In genomic region chr5:105371169-105371568, GRCh38 we compare ENCODE assay signal across 33 cellular contexts.
DNase-seq lines count a peak whose midpoint lies in the region; ATAC-seq, FAIRE-seq and TF ChIP-seq lines count a peak whose summit lies in the region.
"Had no signal": no experiment of that assay in that cellular context is flagged by ENCODE, and none has a peak within 500 bp of the region (broad histone marks: within the 10 kb centered on the region; RNA-seq: fewer than 3 reads in every experiment).

No MANE protein-coding gene starts in this region.

- no peak overlapping the region for H3K4ac ChIP-seq in IMR-90 (ENCODE audit: low read depth, low read length)

- H2BK20ac ChIP-seq in IMR-90 (ENCODE audit: low read depth, low read length) = no peak overlapping the region

- DNase-seq in HepG2 (ENCODE audit: low spot score) (no peak), right lobe of liver (no peak), A549 (ENCODE audit: low read depth in 1 of 2, low spot score in 1 of 2) (no peak), IMR-90 (no peak), K562 (ENCODE audit: extremely low read depth in 1 of 4, low spot score in 3 of 4) (no peak), foreskin fibroblast (no peak), middle frontal gyrus (ENCODE audit: extremely low spot score, low spot score) (no peak), right cardiac atrium (no peak)
- DNase-seq: 8988T; ACHN; AML-193; BE2C; C1 segment of cervical spinal cord; Caco-2; Calu3; CD4-positive, alpha-beta memory T cell; CD4-positive, alpha-beta T cell; CD4-positive, CD25-positive, alpha-beta regulatory T cell; CD8-positive, alpha-beta memory T cell; CD8-positive, alpha-beta T cell; COR-L47; DMS 273 treated with DMSO at 0.1 percent for 48 hours; DMS153; DMS53; DMS79; DMS79 treated with DMSO at 0.1 percent for 48 hours; DND-41; EL had no signal

- CTCF ChIA-PET in HepG2 (lab: Yijun Ruan, JAX; ENCODE audit: low intra/inter-chr PET ratio, low total read pairs) = no interaction called here
- CTCF ChIA-PET in A549 (lab: Yijun Ruan, JAX) = no interaction called here
- CTCF ChIA-PET in IMR-90 (lab: Yijun Ruan, JAX) = no interaction called here
- CTCF ChIA-PET in K562 (lab: Yijun Ruan, JAX; ENCODE audit: low intra/inter-chr PET ratio) = no interaction called here

- H3K18ac ChIP-seq in IMR-90 (ENCODE audit: low read depth, low read length) = no peak overlapping the region

- no peaks in the 10 kb centered on the region for H3K9me1 ChIP-seq in IMR-90 (ENCODE audit: insufficient read depth, low read length)
- no peaks in the 10 kb centered on the region for H3K9me1 ChIP-seq in K562 (ENCODE audit: control insufficient read depth, insufficient read depth, low read length)

- H3K4me1 ChIP-seq in HepG2 (ENCODE audit: insufficient read depth, low read length) (no peaks in the 10 kb centered on the region), right lobe of liver (no peaks in the 10 kb centered on the region), A549 (no peaks in the 10 kb centered on the region), IMR-90 (ENCODE audit: control insufficient read depth, insufficient read depth, low read length) (no peaks in the 10 kb centered on the region), K562 (replicated peaks in 1 of 2; ENCODE audit: control insufficient read depth in 2 of 2, insufficient read depth in 2 of 2, low read length in 2 of 2) (no peaks in the 10 kb centered on the region), right cardiac atrium (ENCODE audit: control insufficient read depth, insufficient read depth, low read length) (no peaks in the 10 kb centered on the region)
- H3K4me1 ChIP-seq: BE2C; BLaER1; BLaER1 treated with 17β-estradiol and CSF1 and Interleukin-3, amounts not matched to agents 10 nM and 100 nM; Caco-2 had no signal

- no peak overlapping the region for H4K91ac ChIP-seq in IMR-90 (ENCODE audit: insufficient read depth, low read depth, low read length)

- H3K27ac ChIP-seq in HepG2 (ENCODE audit: extremely low read length, insufficient read depth, low read length) = no peak overlapping the region
- H3K27ac ChIP-seq in right lobe of liver = no peak overlapping the region
- H3K27ac ChIP-seq in A549 = no peak overlapping the region
- no peak overlapping the region for H3K27ac ChIP-seq in IMR-90 (ENCODE audit: insufficient read depth, low read length)
- H3K27ac ChIP-seq in K562 (ENCODE audit: extremely low read depth, low read depth, low read length) = no peak overlapping the region
- H3K27ac ChIP-seq in right cardiac atrium (ENCODE audit: low read length) = no peak overlapping the region
- H3K27ac ChIP-seq: 22Rv1; BLaER1; BLaER1 treated with 17β-estradiol and CSF1 and Interleukin-3, amounts not matched to agents 10 nM and 100 nM; C4-2B had no signal

- no peak for TF ChIP-seq POLR2A in HepG2 (IDR thresholded peaks at IDR 0.05; ENCODE audit: insufficient read depth in 1 of 2, low read depth in 2 of 2, low read length in 2 of 2)
- no peak for TF ChIP-seq POLR2A in right lobe of liver (IDR thresholded peaks at IDR 0.05)
- no peak for TF ChIP-seq POLR2A in A549 (IDR thresholded peaks at IDR 0.05; ENCODE audit: low read length)
- TF ChIP-seq POLR2A in IMR-90 (IDR thresholded peaks at IDR 0.05; ENCODE audit: low read depth, low read length) = no peak
- no peak for TF ChIP-seq POLR2A in K562 (conservative IDR thresholded peaks at IDR 0.05)

- H3K23ac ChIP-seq in IMR-90 (ENCODE audit: low read depth, low read length) = no peak overlapping the region

- H2AFZ ChIP-seq in HepG2 (ENCODE audit: low read length) = no peak overlapping the region
- H2AFZ ChIP-seq in IMR-90 (replicated peaks; ENCODE audit: low read length, poor library complexity) = no peak overlapping the region
- H2AFZ ChIP-seq in K562 (ENCODE audit: low read depth, low read length) = no peak overlapping the region

- H3K36me3 ChIP-seq in HepG2 (replicated peaks in 1 of 2; ENCODE audit: control insufficient read depth in 1 of 2, insufficient read depth in 2 of 2, low read length in 2 of 2) (no peaks in the 10 kb centered on the region), right lobe of liver (no peaks in the 10 kb centered on the region), IMR-90 (ENCODE audit: control insufficient read depth, insufficient read depth, low read length) (no peaks in the 10 kb centered on the region), K562 (ENCODE audit: control insufficient read depth, insufficient read depth, low read length) (no peaks in the 10 kb centered on the region)
- H3K36me3 ChIP-seq: BE2C; BLaER1; BLaER1 treated with 17β-estradiol and CSF1 and Interleukin-3, amounts not matched to agents 10 nM and 100 nM had no signal

- H2BK120ac ChIP-seq in IMR-90 (ENCODE audit: low read depth, low read length) = no peak overlapping the region

- no peak overlapping the region for H4K5ac ChIP-seq in IMR-90 (ENCODE audit: low read depth, low read length)

- no peak overlapping the region for H2AK9ac ChIP-seq in IMR-90 (replicated peaks; ENCODE audit: low read depth, low read length, poor library complexity)

- H3K79me2 ChIP-seq in HepG2 (ENCODE audit: insufficient read depth, low read length) (no peaks in the 10 kb centered on the region), K562 (ENCODE audit: control insufficient read depth, insufficient read depth, low read length) (peaks cover 6% of the 10 kb centered on the region; the same call in 1 of the 3 replicates)

- H2BK15ac ChIP-seq in IMR-90 (ENCODE audit: low read depth, low read length) = no peak overlapping the region

- no TSS peak for BruUV-seq in HepG2 (replicated peaks; lab: Mats Ljungman, UMichigan)
- BruUV-seq in IMR-90 (replicated peaks; lab: Mats Ljungman, UMichigan) = no TSS peak
- BruUV-seq in K562 (replicated peaks; lab: Mats Ljungman, UMichigan) = no TSS peak

- H3K4me3 ChIP-seq in HepG2 (replicated peaks in 1 of 3; ENCODE audit: insufficient read depth in 1 of 3, low read depth in 2 of 3, low read length in 3 of 3) (no peak overlapping the region), right lobe of liver (no peak overlapping the region), A549 (no peak overlapping the region), IMR-90 (ENCODE audit: insufficient read depth, low read depth, low read length) (no peak overlapping the region), K562 (no peak overlapping the region), foreskin fibroblast (ENCODE audit: low read depth in 1 of 2, low read length in 2 of 2) (no peak overlapping the region), right cardiac atrium (ENCODE audit: low read length) (no peak overlapping the region)
- H3K4me3 ChIP-seq: BLaER1; BLaER1 treated with 17β-estradiol and CSF1 and Interleukin-3, amounts not matched to agents 10 nM and 100 nM had no signal

- FAIRE-seq in HepG2 (lab: Jason Lieb, UNC) = no peak
- FAIRE-seq in A549 (lab: Jason Lieb, UNC) = no peak
- no peak for FAIRE-seq in K562 (lab: Jason Lieb, UNC)
- FAIRE-seq: D721Med had no signal

- ATAC-seq in HepG2 (no peak), right lobe of liver (no peak), A549 (no peak), IMR-90 (ENCODE audit: low read depth) (no peak), K562 (no peak), right cardiac atrium (no peak)
- ATAC-seq: CD8-positive, alpha-beta T cell had no signal

- H3K79me1 ChIP-seq in IMR-90 (ENCODE audit: low read depth in 1 of 2, low read length in 2 of 2) = no peaks in the 10 kb centered on the region

- H3K14ac ChIP-seq in IMR-90 (replicated peaks; ENCODE audit: low read depth, low read length) = no peak overlapping the region

- intact Hi-C loops in HepG2 (cut with micrococcal nuclease; ENCODE audit: unreplicated experiment) (no loop called here), right lobe of liver (cut with DNase I) (no loop called here), IMR-90 (cut with micrococcal nuclease) (no loop called here), K562 (cut with micrococcal nuclease) (no loop called here), right cardiac atrium (cut with DNase I) (no loop called here)

- H3K56ac ChIP-seq in IMR-90 (ENCODE audit: extremely low read depth, insufficient read depth, low read length) = no peak overlapping the region

- H3K9ac ChIP-seq in HepG2 (ENCODE audit: insufficient read depth, low read depth, low read length) (no peak overlapping the region), IMR-90 (ENCODE audit: low read depth, low read length) (no peak overlapping the region), K562 (ENCODE audit: insufficient read depth in 1 of 2, low read depth in 2 of 2, low read length in 2 of 2) (no peak overlapping the region)
- H3K9ac ChIP-seq: BLaER1; BLaER1 treated with 17β-estradiol and CSF1 and Interleukin-3, amounts not matched to agents 10 nM and 100 nM had no signal

- WGBS in HepG2 (ENCODE audit: low lambda C conversion rate) = 9% methylated on average over 2 of the region's 2 CpGs
- 12% methylated on average over 2 of the region's 2 CpGs for WGBS in right lobe of liver (ENCODE audit: insufficient coverage, low coverage, low lambda C conversion rate, missing lambda C conversion rate)
- 4% methylated on average over 2 of the region's 2 CpGs for WGBS in A549 (ENCODE audit: missing lambda C conversion rate)
- no CpG with 5 or more reads among the region's 2 CpGs for WGBS in IMR-90 (ENCODE audit: extremely low coverage in 2 of 2, insufficient read length in 1 of 2), 2 experiments
- 33% methylated on average over 2 of the region's 2 CpGs for WGBS in K562 (ENCODE audit: insufficient coverage, low coverage, missing lambda C conversion rate)
- 51% methylated on average over 2 of the region's 2 CpGs for WGBS in right cardiac atrium

- H3K4me2 ChIP-seq in HepG2 (ENCODE audit: low read depth, low read length) (no peak overlapping the region), A549 (no peak overlapping the region), IMR-90 (ENCODE audit: low read depth, low read length) (no peak overlapping the region), K562 (ENCODE audit: insufficient read depth, low read length) (no peak overlapping the region)
- H3K4me2 ChIP-seq: BLaER1; BLaER1 treated with 17β-estradiol and CSF1 and Interleukin-3, amounts not matched to agents 10 nM and 100 nM had no signal

- no peak overlapping the region for H2AK5ac ChIP-seq in IMR-90 (ENCODE audit: low read depth, low read length)

- TF ChIP-seq CTCF in HepG2 (CRISPR knock-in tag; IDR thresholded peaks at IDR 0.05) (no peak), right lobe of liver (IDR thresholded peaks at IDR 0.05) (no peak), A549 (IDR thresholded peaks at IDR 0.05) (no peak), IMR-90 (conservative IDR thresholded peaks at IDR 0.05; ENCODE audit: low read depth, low read length) (no peak), K562 (IDR thresholded peaks at IDR 0.05 in 2 of 3, conservative IDR thresholded peaks at IDR 0.05 in 1 of 3; ENCODE audit: insufficient read depth in 2 of 3, low read depth in 1 of 3, low read length in 3 of 3) (no peak), foreskin fibroblast (IDR thresholded peaks at IDR 0.05; ENCODE audit: low read depth, low read length) (no peak)

- H3K9me3 ChIP-seq in HepG2 (ENCODE audit: low read length) = no peaks in the 10 kb centered on the region; the same call in 1 of the 2 replicates
- H3K9me3 ChIP-seq in right lobe of liver = no peaks in the 10 kb centered on the region
- no peaks in the 10 kb centered on the region for H3K9me3 ChIP-seq in A549
- no peaks in the 10 kb centered on the region for H3K9me3 ChIP-seq in IMR-90 (ENCODE audit: control insufficient read depth, insufficient read depth, low read length)
- no peaks in the 10 kb centered on the region for H3K9me3 ChIP-seq in K562 (replicated peaks; ENCODE audit: control insufficient read depth, insufficient read depth, low read depth, low read length)
- no peaks in the 10 kb centered on the region for H3K9me3 ChIP-seq in right cardiac atrium (ENCODE audit: control insufficient read depth, low read length)
- H3K9me3 ChIP-seq: BE2C, BLaER1, Caco-2 had no signal

- TF ChIP-seq EP300 in HepG2 (IDR thresholded peaks at IDR 0.05; ENCODE audit: low read depth in 2 of 2, low read length in 2 of 2) (no peak), HepG2 (CRISPR knock-in tag; IDR thresholded peaks at IDR 0.05; ENCODE audit: borderline replicate concordance) (no peak), A549 (IDR thresholded peaks at IDR 0.05) (no peak), K562 (IDR thresholded peaks at IDR 0.05; ENCODE audit: low read length) (no peak)

- H3K27me3 ChIP-seq in HepG2 (ENCODE audit: control insufficient read depth in 1 of 2, insufficient read depth in 2 of 2, low read length in 2 of 2) (no peaks in the 10 kb centered on the region), right lobe of liver (no peaks in the 10 kb centered on the region), IMR-90 (ENCODE audit: control insufficient read depth, insufficient read depth, low read length) (no peaks in the 10 kb centered on the region), K562 (ENCODE audit: control insufficient read depth in 2 of 2, insufficient read depth in 2 of 2, low read length in 2 of 2) (no peaks in the 10 kb centered on the region), right cardiac atrium (ENCODE audit: control insufficient read depth, insufficient read depth) (no peaks in the 10 kb centered on the region)
- H3K27me3 ChIP-seq: BE2C; BLaER1; BLaER1 treated with 17β-estradiol and CSF1 and Interleukin-3, amounts not matched to agents 10 nM and 100 nM had no signal

- dilution Hi-C loops in IMR-90 (cut with HindIII; ENCODE audit: low sequenced_read_pairs, unreplicated experiment) = no loop called here

- H2BK5ac ChIP-seq in IMR-90 (ENCODE audit: low read depth, low read length, poor library complexity, severe bottlenecking) = no peak overlapping the region

- in situ Hi-C loops in HepG2 (cut with HindIII; ENCODE audit: extremely low pct_ligation_motif_present, low pct_unique_long_range_greater_than_20kb) = no loop called here
- in situ Hi-C loops in IMR-90 (cut with MboI; ENCODE audit: low sequenced_read_pairs) = no loop called here
- in situ Hi-C loops in K562 (cut with MboI) = no loop called here

- TF ChIP-seq RAD21 in HepG2 (CRISPR knock-in tag; IDR thresholded peaks at IDR 0.05) (no peak), A549 (conservative IDR thresholded peaks at IDR 0.05 in 1 of 2, IDR thresholded peaks at IDR 0.05 in 1 of 2) (no peak), IMR-90 (IDR thresholded peaks at IDR 0.05; ENCODE audit: low read length) (no peak), K562 (CRISPR knock-in tag; conservative IDR thresholded peaks at IDR 0.05 in 1 of 2, IDR thresholded peaks at IDR 0.05 in 1 of 2) (no peak)

- H4K8ac ChIP-seq in IMR-90 (ENCODE audit: low read depth in 2 of 2, low read length in 2 of 2) = no peak overlapping the region

- POLR2A ChIA-PET in HepG2 (lab: Yijun Ruan, JAX) = no interaction called here
- POLR2A ChIA-PET in A549 (lab: Yijun Ruan, JAX) = no interaction called here
- POLR2A ChIA-PET in IMR-90 (lab: Charles Lee; ENCODE audit: unreplicated experiment) = no interaction called here
- POLR2A ChIA-PET in K562 (lab: Yijun Ruan, JAX) = no interaction called here

- no peaks in the 10 kb centered on the region for H4K20me1 ChIP-seq in HepG2 (ENCODE audit: insufficient read depth, low read length)
- no peaks in the 10 kb centered on the region for H4K20me1 ChIP-seq in IMR-90 (ENCODE audit: insufficient read depth, low read length)
- no peaks in the 10 kb centered on the region for H4K20me1 ChIP-seq in K562 (replicated peaks; ENCODE audit: control insufficient read depth, insufficient read depth, low read length)
- H4K20me1 ChIP-seq: BLaER1; BLaER1 treated with 17β-estradiol and CSF1 and Interleukin-3, amounts not matched to agents 10 nM and 100 nM had no signal

Comparison
In these comparisons a context has a peak if more than half of its experiments do, and no peak if none do; other contexts are left out.
1. Of the 241 proteins assayed by ChIP-seq in both HepG2 and K562: peak only in HepG2: none; only in K562: none; in both: MAFF and MAFK; in neither: 239.